Comparison of ENCODE assay signal across 20 cellular contexts in genomic region chr4:2287594-2287915, GRCh38. TPM values are rescaled to one million over a fixed set of nuclear protein-coding genes. Genes with fewer than 3 reads are reported as not detected.
A peak's percentile ranks its signal among the peaks of the same experiment; 100 is the strongest.
DNase-seq lines count a peak whose midpoint lies in the region; ATAC-seq, FAIRE-seq and TF ChIP-seq lines count a peak whose summit lies in the region.
"Had no signal": no experiment of that assay in that cellular context is flagged by ENCODE, and none has a peak within 500 bp of the region (broad histone marks: within the 10 kb centered on the region; RNA-seq: fewer than 3 reads in every experiment).

No MANE protein-coding gene starts in this region.

- no peak overlapping the region for H2BK5ac ChIP-seq in neuronal stem cell (ENCODE audit: low read length)

- no peak for FAIRE-seq in kidney (lab: Jason Lieb, UNC)
- FAIRE-seq: D721Med, GM12892 had no signal

- peak overlapping the region; percentile 81 for H3K18ac ChIP-seq in neuronal stem cell (ENCODE audit: low read length)

- WGBS in neuronal stem cell (ENCODE audit: extremely low coverage in 2 of 2, insufficient read length in 2 of 2, insufficient replicate concordance in 1 of 2), 2 donors, result no CpG with 5 or more reads among the region's 9 CpGs

- intact Hi-C loops in cardiac septum (cut with DNase I) (no loop called here), kidney (cut with DNase I) (no loop called here)

- H3K27me3 ChIP-seq in right atrium auricular region, result no peaks in the 10 kb centered on the region
- H3K27me3 ChIP-seq in neuronal stem cell (ENCODE audit: control insufficient read depth in 3 of 3, insufficient read depth in 3 of 3, low read depth in 1 of 3, low read length in 3 of 3), result peaks cover 0 to 30% (median 0%) of the 10 kb centered on the region in 3 experiments

- no peak overlapping the region for H2BK120ac ChIP-seq in neuronal stem cell (ENCODE audit: low read depth, low read length)

- H2AK5ac ChIP-seq in neuronal stem cell (ENCODE audit: low read depth, low read length), result no peak overlapping the region

- no peak overlapping the region for H3K4ac ChIP-seq in neuronal stem cell (ENCODE audit: low read length)

- H3K27ac ChIP-seq in right atrium auricular region (no peak overlapping the region), kidney (ENCODE audit: low read depth in 2 of 2, low read length in 2 of 2) (no peak overlapping the region), neuronal stem cell (replicated peaks; ENCODE audit: low read length) (no peak overlapping the region)

- H3K4me1 ChIP-seq in right atrium auricular region (no peaks in the 10 kb centered on the region), kidney (ENCODE audit: control insufficient read depth in 1 of 2, insufficient read depth in 1 of 2, low read depth in 1 of 2, low read length in 2 of 2) (peaks cover 0 to 4% of the 10 kb centered on the region in 2 donors), neuronal stem cell (ENCODE audit: control insufficient read depth in 2 of 2, insufficient read depth in 1 of 2, low read depth in 1 of 2, low read length in 2 of 2) (peaks cover 0 to 22% of the 10 kb centered on the region in 2 donors)

- H2BK15ac ChIP-seq in neuronal stem cell (ENCODE audit: low read length), result peak overlapping the region; percentile 97

- TF ChIP-seq CTCF in right atrium auricular region (IDR thresholded peaks at IDR 0.05), result no peak
- TF ChIP-seq CTCF in kidney (IDR thresholded peaks at IDR 0.05; ENCODE audit: borderline replicate concordance, extremely low read depth, insufficient read depth), result no peak

- DNase-seq in cardiac septum (ENCODE audit: low spot score) (peak; percentile 67), right atrium auricular region (ENCODE audit: low spot score) (no peak), kidney (peak; percentile 51), neuronal stem cell (ENCODE audit: low spot score) (no peak)
- DNase-seq in central memory CD4-positive, alpha-beta T cell, result no peak
- DNase-seq: 8988T; C1 segment of cervical spinal cord; DND-41; GDM1; HFFc6; KBM-7; NCI-H146; NCI-H2107; NK-92 treated with Interleukin-12 subunit alpha and Interleukin-12 subunit beta, amount 100 ng/mL, for 24 hours had no signal

- ATAC-seq in HG03097 (IDR thresholded peaks at IDR 0.05; ENCODE audit: low FRiP score, unreplicated experiment) (no peak), GM21723 (IDR thresholded peaks at IDR 0.05; ENCODE audit: unreplicated experiment) (no peak), GM18861 (IDR thresholded peaks at IDR 0.05; ENCODE audit: unreplicated experiment) (no peak)

- no peak overlapping the region for H3K4me2 ChIP-seq in neuronal stem cell (ENCODE audit: insufficient read depth, low read length, poor library complexity, severe bottlenecking)
- H3K4me2 ChIP-seq: GM23338 had no signal

- H4K8ac ChIP-seq in neuronal stem cell (ENCODE audit: low read depth, low read length), result no peak overlapping the region

- H3K4me3 ChIP-seq in right atrium auricular region (no peak overlapping the region), kidney (ENCODE audit: low read length in 2 of 2) (no peak overlapping the region), neuronal stem cell (ENCODE audit: low read length in 2 of 2) (no peak overlapping the region)
- H3K4me3 ChIP-seq: GM23338 had no signal

- peaks cover 4% of the 10 kb centered on the region for H3K79me1 ChIP-seq in neuronal stem cell (ENCODE audit: low read depth, low read length)

- no peak overlapping the region for H2BK12ac ChIP-seq in neuronal stem cell (ENCODE audit: low read length)

- H3K9ac ChIP-seq in kidney (ENCODE audit: low read length in 2 of 2) (no peak overlapping the region), neuronal stem cell (ENCODE audit: low read depth, low read length, poor library complexity) (no peak overlapping the region)

- H3K9me3 ChIP-seq in right atrium auricular region (no peaks in the 10 kb centered on the region), kidney (ENCODE audit: control insufficient read depth in 1 of 2, low read length in 2 of 2) (no peaks in the 10 kb centered on the region), neuronal stem cell (replicated peaks in 1 of 2; ENCODE audit: control insufficient read depth in 2 of 2, insufficient read depth in 1 of 2, low read depth in 1 of 2, low read length in 2 of 2) (no peaks in the 10 kb centered on the region)

- no peak overlapping the region for H2AFZ ChIP-seq in neuronal stem cell (ENCODE audit: low read length)
- H2AFZ ChIP-seq: GM23338 had no signal

- no peak overlapping the region for H4K91ac ChIP-seq in neuronal stem cell (ENCODE audit: low read depth, low read length, poor library complexity)

- H3K36me3 ChIP-seq in right atrium auricular region, result no peaks in the 10 kb centered on the region
- no peaks in the 10 kb centered on the region for H3K36me3 ChIP-seq in kidney (ENCODE audit: control insufficient read depth in 1 of 2, insufficient read depth in 2 of 2, low read length in 2 of 2)
- H3K36me3 ChIP-seq in neuronal stem cell (replicated peaks in 1 of 2; ENCODE audit: control insufficient read depth in 2 of 2, insufficient read depth in 2 of 2, low read length in 2 of 2), result no peaks in the 10 kb centered on the region

- no peak overlapping the region for H3K23ac ChIP-seq in neuronal stem cell (ENCODE audit: low read depth, low read length, poor library complexity)

- H3K14ac ChIP-seq in neuronal stem cell (ENCODE audit: low read length), result no peak overlapping the region

RNA-seq across cellular contexts. Expression of gene MXD4, which starts 25.6 kb away (rescaled TPM):
- total RNA-seq in cardiac septum, result 37.9 TPM
- total RNA-seq in right atrium auricular region, result 10 to 100 TPM; 33.4 to 34.9 TPM
- total RNA-seq in kidney, result 84.8 TPM
- polyA plus RNA-seq in kidney (ENCODE audit: insufficient read depth, low read depth, low replicate concordance), result 49.8 TPM
- 45.6 TPM for polyA plus RNA-seq in neuronal stem cell (2013, experiment 1 of 2)
- polyA plus RNA-seq in neuronal stem cell (2013, experiment 2 of 2), result 47.1 TPM

RNA-seq across cellular contexts. Expression of gene HAUS3, which starts 45.6 kb away (rescaled TPM):
- total RNA-seq in cardiac septum (5.6 TPM), right atrium auricular region (1 to 10 TPM; 3.7 to 4.1 TPM), kidney (12.1 TPM)
- polyA plus RNA-seq in kidney (ENCODE audit: insufficient read depth, low read depth, low replicate concordance), result 4.1 TPM
- 11.4 TPM for polyA plus RNA-seq in neuronal stem cell (2013, experiment 1 of 2)
- 12.2 TPM for polyA plus RNA-seq in neuronal stem cell (2013, experiment 2 of 2)

RNA-seq across cellular contexts. Expression of gene POLN, which starts 45.6 kb away (rescaled TPM):
- total RNA-seq in cardiac septum (2.3 TPM), right atrium auricular region (1 to 10 TPM; 1.3 to 2.8 TPM), kidney (3.8 TPM)
- polyA plus RNA-seq in kidney (ENCODE audit: insufficient read depth, low read depth, low replicate concordance), result 1.3 TPM
- polyA plus RNA-seq in neuronal stem cell (2013, experiment 1 of 2), result 0.77 TPM
- 0.54 TPM for polyA plus RNA-seq in neuronal stem cell (2013, experiment 2 of 2)

Comparison
In these comparisons a context has a peak if more than half of its experiments do, and no peak if none do; other contexts are left out.
1. DNase-seq: peak in cardiac septum (single experiment) and kidney (single experiment); none in right atrium auricular region (single experiment), neuronal stem cell (single experiment) and central memory CD4-positive, alpha-beta T cell (single experiment).